In genomic region chr4:3408793-3409330, GRCh38 we compare ENCODE assay signal across 24 cellular contexts. TPM values are rescaled to one million over a fixed set of nuclear protein-coding genes. Genes with fewer than 3 reads are reported as not detected.
DNase-seq lines count a peak whose midpoint lies in the region; ATAC-seq, FAIRE-seq and TF ChIP-seq lines count a peak whose summit lies in the region.
"Had no signal": no experiment of that assay in that cellular context is flagged by ENCODE, and none has a peak within 500 bp of the region (broad histone marks: within the 10 kb centered on the region; RNA-seq: fewer than 3 reads in every experiment).

No MANE protein-coding gene starts in this region.

- BruUV-seq in A673 (replicated peaks; lab: Mats Ljungman, UMichigan) (no TSS peak), K562 (replicated peaks; lab: Mats Ljungman, UMichigan) (no TSS peak)

- CTCF ChIA-PET in A673 (lab: Charles Lee) (no interaction called here), K562 (lab: Yijun Ruan, JAX; ENCODE audit: low intra/inter-chr PET ratio) (no interaction called here)

- H2BK120ac ChIP-seq in mesendoderm (ENCODE audit: low read depth, low read length) = no peak overlapping the region

- intact Hi-C loops in A673 (cut with micrococcal nuclease; ENCODE audit: unreplicated experiment) = no loop called here
- intact Hi-C loops in K562 (cut with micrococcal nuclease) = no loop called here

- H3K9me3 ChIP-seq in A673 (ENCODE audit: low read depth, low read length, poor library complexity, severe bottlenecking) (peaks cover 4% of the 10 kb centered on the region), K562 (replicated peaks; ENCODE audit: control insufficient read depth, insufficient read depth, low read depth, low read length) (no peaks in the 10 kb centered on the region)
- H3K9me3 ChIP-seq: mucosa of descending colon, psoas muscle, thoracic aorta had no signal

- H3K4ac ChIP-seq in mesendoderm (ENCODE audit: low read depth, low read length) = no peak overlapping the region

- H4K5ac ChIP-seq in mesendoderm (ENCODE audit: low read length) = no peak overlapping the region

- no peak overlapping the region for H2BK15ac ChIP-seq in mesendoderm (replicated peaks; ENCODE audit: low read depth)

- H3K56ac ChIP-seq in mesendoderm (ENCODE audit: low read length) = no peak overlapping the region

- H3K27me3 ChIP-seq in A673 (replicated peaks; ENCODE audit: insufficient read depth, low read depth, low read length, poor library complexity) (no peaks in the 10 kb centered on the region), K562 (ENCODE audit: control insufficient read depth in 2 of 2, insufficient read depth in 2 of 2, low read length in 2 of 2) (peaks cover 56 to 91% of the 10 kb centered on the region in 2 experiments), mesendoderm (ENCODE audit: insufficient read depth, low read length, poor library complexity) (no peaks in the 10 kb centered on the region)

- H4K20me1 ChIP-seq in K562 (replicated peaks; ENCODE audit: control insufficient read depth, insufficient read depth, low read length) = peaks cover 29% of the 10 kb centered on the region

- H2AK5ac ChIP-seq in mesendoderm (ENCODE audit: low read length) = no peak overlapping the region

- H4K8ac ChIP-seq in mesendoderm (ENCODE audit: low read depth, low read length) = no peak overlapping the region

- no peak overlapping the region for H2BK5ac ChIP-seq in mesendoderm (ENCODE audit: low read length)

- DNase-seq in A673 (ENCODE audit: low spot score) (peak; percentile 44), G401 (ENCODE audit: low spot score) (peak; percentile 25), K562 (ENCODE audit: extremely low read depth in 1 of 4, low spot score in 3 of 4) (no peak), mesendoderm (peak; percentile 67), GM03348 (ENCODE audit: low spot score) (no peak), HTR-8/SVneo (ENCODE audit: insufficient read length, low spot score) (no peak), NCI-H774 (lab: John Stamatoyannopoulos, UW) (no peak)
- DNase-seq: activated CD8-positive, alpha-beta T cell treated with anti-CD3 and anti-CD28 coated beads, Interleukin-2, amount 10 ng/mL, durations not matched to agents 7 days and 5 days; activated naive CD4-positive, alpha-beta T cell treated with Interleukin-2 at 50 U/mL for 16 hours; activated T-cell treated with anti-CD3 and anti-CD28 coated beads, Interleukin-2, amount 50 U/mL, for 1 hour; CD4-positive, CD25-positive, alpha-beta regulatory T cell; HFFc6; Kasumi-1; mucosa of descending colon; NCI-H1930; NCI-H345; nephron progenitor cell; small intestine; stimulated activated naive B cell treated with anti-CD40 and anti-IgM and Interleukin-4, amounts not matched to agents 10 μg/mL and 1 μg/mL and 100 μg/mL, for 72 hours; T-helper 9 cell had no signal

- H3K4me1 ChIP-seq in A673 (ENCODE audit: insufficient read depth, low read length, poor library complexity, severe bottlenecking) (peaks cover 21% of the 10 kb centered on the region), K562 (replicated peaks in 1 of 2; ENCODE audit: control insufficient read depth in 2 of 2, insufficient read depth in 2 of 2, low read length in 2 of 2) (peaks cover 0 to 12% of the 10 kb centered on the region in 2 experiments; a peak in 1 of 5 replicates), mesendoderm (ENCODE audit: control insufficient read depth, low read depth, low read length) (peaks cover 8% of the 10 kb centered on the region)

- POLR2A ChIA-PET in A673 (lab: Charles Lee; ENCODE audit: low non-redundant PET) (no interaction called here), K562 (lab: Yijun Ruan, JAX) (no interaction called here)

- TF ChIP-seq CTCF in A673 (conservative IDR thresholded peaks at IDR 0.05; ENCODE audit: low read depth, low read length) = no peak
- TF ChIP-seq CTCF in K562 (IDR thresholded peaks at IDR 0.05 in 2 of 3, conservative IDR thresholded peaks at IDR 0.05 in 1 of 3; ENCODE audit: insufficient read depth in 2 of 3, low read depth in 1 of 3, low read length in 3 of 3) = no peak

- no peaks in the 10 kb centered on the region for H3K36me3 ChIP-seq in A673 (ENCODE audit: insufficient read depth, low read length, poor library complexity, severe bottlenecking)
- H3K36me3 ChIP-seq in K562 (ENCODE audit: control insufficient read depth, insufficient read depth, low read length) = no peaks in the 10 kb centered on the region
- H3K36me3 ChIP-seq in mesendoderm (ENCODE audit: control insufficient read depth, insufficient read depth, low read length) = no peaks in the 10 kb centered on the region
- H3K36me3 ChIP-seq: thoracic aorta had no signal

- H3K27ac ChIP-seq in A673 (ENCODE audit: low read depth, low read length, poor library complexity, severe bottlenecking) (no peak overlapping the region), K562 (ENCODE audit: extremely low read depth, low read depth, low read length) (no peak overlapping the region), mesendoderm (ENCODE audit: low read depth, low read length) (no peak overlapping the region)
- H3K27ac ChIP-seq: psoas muscle, thoracic aorta had no signal

- H3K23ac ChIP-seq in mesendoderm (ENCODE audit: low read length) = no peak overlapping the region

- H3K18ac ChIP-seq in mesendoderm (ENCODE audit: low read length) = no peak overlapping the region

- H3K4me3 ChIP-seq in A673 (ENCODE audit: low read depth, low read length, poor library complexity, severe bottlenecking) = no peak overlapping the region
- no peak overlapping the region for H3K4me3 ChIP-seq in K562
- H3K4me3 ChIP-seq in mesendoderm (ENCODE audit: low read length) = no peak overlapping the region
- H3K4me3 ChIP-seq: mucosa of descending colon, psoas muscle, thoracic aorta had no signal

- 0 out of 4 replicates have a peak overlapping the region, but pooled peaks of 1 of the 2 experiments have one; percentile 27 for H3K9ac ChIP-seq in K562 (ENCODE audit: insufficient read depth in 1 of 2, low read depth in 2 of 2, low read length in 2 of 2)
- no peak overlapping the region for H3K9ac ChIP-seq in mesendoderm (ENCODE audit: low read length)

- 11% methylated on average over 8 of the region's 8 CpGs for WGBS in K562 (ENCODE audit: insufficient coverage, low coverage, missing lambda C conversion rate)
- WGBS in mesendoderm (ENCODE audit: extremely low coverage, insufficient coverage, low lambda C conversion rate) = no CpG with 5 or more reads among the region's 8 CpGs

- in situ Hi-C loops in G401 (cut with HindIII; ENCODE audit: low sequenced_read_pairs) = no loop called here
- in situ Hi-C loops in K562 (cut with MboI) = no loop called here

- H3K79me2 ChIP-seq in K562 (ENCODE audit: control insufficient read depth, insufficient read depth, low read length) = no peaks in the 10 kb centered on the region
- H3K79me2 ChIP-seq in mesendoderm (ENCODE audit: control insufficient read depth, insufficient read depth, low read length) = no peaks in the 10 kb centered on the region

- no peaks in the 10 kb centered on the region for H3K79me1 ChIP-seq in mesendoderm (ENCODE audit: low read length)

- TF ChIP-seq EP300 in K562 (IDR thresholded peaks at IDR 0.05; ENCODE audit: low read length) = no peak

- TF ChIP-seq RAD21 in K562 (CRISPR knock-in tag; conservative IDR thresholded peaks at IDR 0.05 in 1 of 2, IDR thresholded peaks at IDR 0.05 in 1 of 2) = no peak

- H3K9me1 ChIP-seq in K562 (ENCODE audit: control insufficient read depth, insufficient read depth, low read length) = peaks cover 5% of the 10 kb centered on the region

- ATAC-seq in K562 (no peak; the same call in 2 of the 3 replicates), GM19328 (IDR thresholded peaks at IDR 0.05; ENCODE audit: unreplicated experiment) (no peak)
- ATAC-seq: activated CD8-positive, alpha-beta T cell treated with anti-CD3 and anti-CD28 coated beads, Interleukin-2, amount 10 ng/mL, durations not matched to agents 7 days and 5 days; mucosa of descending colon; stimulated activated naive B cell treated with anti-CD40 and anti-IgM and Interleukin-4, amounts not matched to agents 10 μg/mL and 1 μg/mL and 100 μg/mL, for 72 hours had no signal

- TF ChIP-seq POLR2A in K562 (conservative IDR thresholded peaks at IDR 0.05) = no peak

- no peak overlapping the region for H2AFZ ChIP-seq in K562 (ENCODE audit: low read depth, low read length)

- peak; percentile 15 for FAIRE-seq in K562 (lab: Jason Lieb, UNC)
- no peak for FAIRE-seq in HTR-8/SVneo (lab: Jason Lieb, UNC)
- FAIRE-seq: small intestine had no signal

- no peak overlapping the region for H3K4me2 ChIP-seq in K562 (ENCODE audit: insufficient read depth, low read length)
- no peak overlapping the region for H3K4me2 ChIP-seq in mesendoderm (ENCODE audit: low read length)

RNA-seq across cellular contexts. Expression of gene HGFAC, which starts 32.9 kb away (rescaled TPM):
- total RNA-seq in A673 (2021) = 4.8 TPM in 2 replicates
- total RNA-seq in G401 (2014; rRNA removed; shearing (Covaris generic)) = not detected in 2 replicates
- not detected in 2 replicates for total RNA-seq in K562 (2011; cell fraction: chromatin; rRNA removed; ENCODE audit: low replicate concordance)
- total RNA-seq in K562 (2011; cell fraction: nucleolus; rRNA removed) = not detected in 2 replicates
- total RNA-seq in K562 (2011; cell fraction: nucleoplasm; rRNA removed) = not detected in 2 replicates
- total RNA-seq in K562 (2014; rRNA removed) = not detected in 2 replicates
- total RNA-seq in K562 (2014; rRNA removed; fragmentation: Illumina TruSeq; extraction: Trizol) = not detected in 2 replicates
- total RNA-seq in K562 (2015; rRNA removed; fragmentation: Illumina TruSeq; extraction: Trizol) = not detected in 2 replicates
- total RNA-seq in K562 (2021) = 0.09 TPM in 1 of 2 replicates, not detected in the other
- polyA plus RNA-seq in K562 (2011; rRNA removed) = not detected in 2 replicates
- polyA plus RNA-seq in K562 (2011; cell fraction: cytosol; rRNA removed) = not detected in 2 replicates
- polyA plus RNA-seq in K562 (2011; cell fraction: nucleus; rRNA removed) = 0.15 and 0.53 TPM in 2 replicates
- polyA plus RNA-seq in K562 (2012) = not detected in 2 replicates
- not detected in 2 replicates for polyA plus RNA-seq in K562 (2014; fragmentation: Illumina TruSeq; extraction: Trizol)
- not detected for polyA plus RNA-seq in K562 (2014; fragmentation: Nextera tagmentation; extraction: Ambion mirVana)
- polyA plus RNA-seq in K562 (2014; rRNA removed) = 0.13 TPM in 1 of 2 replicates, not detected in the other
- polyA minus RNA-seq in K562 (2011; rRNA and poly(A)+ RNA removed) = not detected in 2 replicates
- polyA minus RNA-seq in K562 (2011; cell fraction: cytosol; rRNA and poly(A)+ RNA removed) = not detected in 2 replicates
- polyA minus RNA-seq in K562 (2011; cell fraction: nucleus; rRNA and poly(A)+ RNA removed) = not detected in 2 replicates
- polyA plus RNA-seq in mesendoderm (2013, experiment 1 of 2) = 0.10 TPM
- 0.06 TPM for polyA plus RNA-seq in mesendoderm (2013, experiment 2 of 2)
- total RNA-seq: activated CD8-positive, alpha-beta T cell treated with anti-CD3 and anti-CD28 coated beads, Interleukin-2, amount 10 ng/mL, durations not matched to agents 7 days and 5 days; CD4-positive, CD25-positive, alpha-beta regulatory T cell had no signal
- polyA plus RNA-seq: fibroblast of lung had no signal

RNA-seq across cellular contexts. Expression of gene DOK7, which starts 54.2 kb away (rescaled TPM):
- not detected in 2 replicates for total RNA-seq in A673 (2021)
- 2.8 TPM in 1 of 2 replicates, not detected in the other for total RNA-seq in G401 (2014; rRNA removed; shearing (Covaris generic))
- total RNA-seq in K562 (2011; cell fraction: chromatin; rRNA removed; ENCODE audit: low replicate concordance) = not detected in 2 replicates
- total RNA-seq in K562 (2011; cell fraction: nucleolus; rRNA removed) = not detected in 2 replicates
- not detected in 2 replicates for total RNA-seq in K562 (2011; cell fraction: nucleoplasm; rRNA removed)
- total RNA-seq in K562 (2014; rRNA removed) = not detected in 2 replicates
- total RNA-seq in K562 (2014; rRNA removed; fragmentation: Illumina TruSeq; extraction: Trizol) = not detected in 2 replicates
- total RNA-seq in K562 (2015; rRNA removed; fragmentation: Illumina TruSeq; extraction: Trizol) = not detected in 2 replicates
- total RNA-seq in K562 (2021) = not detected in 2 replicates
- polyA plus RNA-seq in K562 (2011; rRNA removed) = not detected in 2 replicates
- polyA plus RNA-seq in K562 (2011; cell fraction: cytosol; rRNA removed) = not detected in 2 replicates
- not detected in 2 replicates for polyA plus RNA-seq in K562 (2011; cell fraction: nucleus; rRNA removed)
- not detected in 2 replicates for polyA plus RNA-seq in K562 (2012)
- polyA plus RNA-seq in K562 (2014; fragmentation: Illumina TruSeq; extraction: Trizol) = not detected in 2 replicates
- polyA plus RNA-seq in K562 (2014; fragmentation: Nextera tagmentation; extraction: Ambion mirVana) = not detected
- not detected in 2 replicates for polyA plus RNA-seq in K562 (2014; rRNA removed)
- polyA minus RNA-seq in K562 (2011; rRNA and poly(A)+ RNA removed) = not detected in 2 replicates
- not detected in 2 replicates for polyA minus RNA-seq in K562 (2011; cell fraction: cytosol; rRNA and poly(A)+ RNA removed)
- polyA minus RNA-seq in K562 (2011; cell fraction: nucleus; rRNA and poly(A)+ RNA removed) = not detected in 2 replicates
- polyA plus RNA-seq in mesendoderm (2013, experiment 1 of 2) = 0.21 TPM
- polyA plus RNA-seq in mesendoderm (2013, experiment 2 of 2) = 0.14 TPM
- total RNA-seq: activated CD8-positive, alpha-beta T cell treated with anti-CD3 and anti-CD28 coated beads, Interleukin-2, amount 10 ng/mL, durations not matched to agents 7 days and 5 days; CD4-positive, CD25-positive, alpha-beta regulatory T cell; HFFc6 had no signal
- polyA plus RNA-seq: fibroblast of lung had no signal

Comparison
In these comparisons a context has a peak if more than half of its experiments do, and no peak if none do; other contexts are left out.
1. DNase-seq: peak in A673 (single experiment), G401 (single experiment) and mesendoderm (single experiment); none in K562 (0 of 4), GM03348 (single experiment), HTR-8/SVneo (single experiment) and NCI-H774 (single experiment).